Comparison of ENCODE assay signal across 8 cellular contexts in genomic region chr6:74091133-74091793, GRCh38.
DNase-seq lines count a peak whose midpoint lies in the region; ATAC-seq and TF ChIP-seq lines count a peak whose summit lies in the region.

No MANE protein-coding gene starts in this region.

- no peak overlapping the region for H3K4me3 ChIP-seq in mucosa of descending colon
- H3K4me3 ChIP-seq in CD8-positive, alpha-beta memory T cell (ENCODE audit: low read length): no peak overlapping the region

- no peaks in the 10 kb centered on the region for H3K36me3 Mint-ChIP-seq in CD8-positive, alpha-beta memory T cell

- peak; percentile 36 for TF ChIP-seq CTCF in mucosa of descending colon (IDR thresholded peaks at IDR 0.05)

- H3K27me3 ChIP-seq in CD8-positive, alpha-beta memory T cell (ENCODE audit: insufficient read depth, low read length, poor library complexity, severe bottlenecking): no peaks in the 10 kb centered on the region

- H3K36me3 ChIP-seq in mucosa of descending colon (ENCODE audit: low read depth): no peaks in the 10 kb centered on the region
- no peaks in the 10 kb centered on the region for H3K36me3 ChIP-seq in CD8-positive, alpha-beta memory T cell (ENCODE audit: insufficient read depth, low read length)

- no peak overlapping the region for H3K27ac Mint-ChIP-seq in CD8-positive, alpha-beta memory T cell

- CTCF ChIA-PET in CD8-positive, alpha-beta memory T cell (lab: Charles Lee): interaction anchor here (0.9 to 1.4 kb wide), 2 partner anchors 10 to 19 kb away, joined by 3 read pairs; no protein-coding TSS in a partner anchor

- H3K4me3 Mint-ChIP-seq in CD8-positive, alpha-beta memory T cell: no peak overlapping the region

- POLR2A ChIA-PET in CD8-positive, alpha-beta memory T cell (lab: Charles Lee): no interaction called here

- no peaks in the 10 kb centered on the region for H3K27me3 Mint-ChIP-seq in CD8-positive, alpha-beta memory T cell

- DNase-seq in SIG-M5 treated with dmso at 0.1 percent for 504 hours (lab: John Stamatoyannopoulos, UW; ENCODE audit: unreplicated experiment) (peak; percentile 2), SIG-M5 (lab: John Stamatoyannopoulos, UW) (no peak), NCI-H774 (lab: John Stamatoyannopoulos, UW) (peak; percentile 20), dermis microvascular lymphatic vessel endothelial cell (ENCODE audit: low read depth in 2 of 2) (peak; percentile 73 to 77), mucosa of descending colon (no peak), AG08396 (ENCODE audit: low spot score) (no peak)
- no peak for DNase-seq in CD8-positive, alpha-beta memory T cell

- H3K9me3 ChIP-seq in mucosa of descending colon: no peaks in the 10 kb centered on the region
- H3K9me3 ChIP-seq in CD8-positive, alpha-beta memory T cell (ENCODE audit: low read length): no peaks in the 10 kb centered on the region

- no peak overlapping the region for H3K27ac ChIP-seq in CD8-positive, alpha-beta memory T cell (ENCODE audit: low read depth, low read length)

- H3K9me3 Mint-ChIP-seq in CD8-positive, alpha-beta memory T cell: peaks cover 0 to 3% (median 0%) of the 10 kb centered on the region in 5 donors

- H3K4me1 ChIP-seq in mucosa of descending colon (ENCODE audit: low read depth): no peaks in the 10 kb centered on the region
- no peaks in the 10 kb centered on the region for H3K4me1 ChIP-seq in CD8-positive, alpha-beta memory T cell (ENCODE audit: insufficient read depth, low read length)

- intact Hi-C loops in mucosa of descending colon (cut with DNase I, micrococcal nuclease): loop anchor here (5.0 to 10.0 kb wide), 2 partner anchors 1114 to 1121 kb away; partner anchors contain the start of gene COL12A1 (in 1 of the 2)

- H3K4me1 Mint-ChIP-seq in CD8-positive, alpha-beta memory T cell: no peaks in the 10 kb centered on the region

- ATAC-seq in HG02884 (IDR thresholded peaks at IDR 0.05; ENCODE audit: unreplicated experiment) (peak; percentile 63), mucosa of descending colon (no peak)

Comparison
In these comparisons a context has a peak if more than half of its experiments do, and no peak if none do; other contexts are left out.
1. DNase-seq: peak in SIG-M5 treated with dmso at 0.1 percent for 504 hours (single experiment), NCI-H774 (single experiment) and dermis microvascular lymphatic vessel endothelial cell (2 of 2); none in SIG-M5 (single experiment), mucosa of descending colon (0 of 3), CD8-positive, alpha-beta memory T cell (0 of 5) and AG08396 (single experiment).